Comparison of ENCODE assay signal across 15 cellular contexts in the genomic region with DNA sequence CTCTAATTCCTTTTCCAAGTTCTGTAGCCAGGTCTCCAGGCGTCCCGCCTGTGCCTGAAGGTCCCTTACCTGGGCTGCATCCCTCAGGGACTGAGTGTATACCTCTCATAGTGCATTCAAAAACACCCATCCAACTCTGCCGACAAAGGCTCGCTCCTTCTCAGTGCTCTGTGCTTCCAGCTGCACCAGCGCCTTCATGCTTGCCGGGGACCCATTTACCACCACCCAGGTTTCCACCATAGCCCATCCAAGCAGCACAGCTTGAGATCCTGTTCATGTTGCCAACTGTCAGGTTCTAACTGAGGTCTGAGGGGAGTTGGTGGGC.
"Had no signal": no experiment of that assay in that cellular context is flagged by ENCODE, and none has a peak within 500 bp of the region (broad histone marks: within the 10 kb centered on the region; RNA-seq: fewer than 3 reads in every experiment).

No MANE protein-coding gene starts in this region.

- FAIRE-seq: frontal cortex, keratinocyte had no signal

- H3K9ac ChIP-seq: parathyroid adenoma had no signal

- H3K4me3 ChIP-seq: lung, mucosa of descending colon, tibial artery had no signal

- H3K4me1 ChIP-seq: parathyroid adenoma, testis, tibial artery had no signal

- H3K79me2 ChIP-seq: parathyroid adenoma had no signal

- ATAC-seq: effector memory CD8-positive, alpha-beta T cell; mucosa of descending colon; sciatic nerve; stimulated activated effector memory CD8-positive, alpha-beta T cell treated with anti-CD3 and anti-CD28 coated beads, Interleukin-12 subunit alpha, Interleukin-12 subunit beta, amount 100 ng/mL, for 72 hours; stimulated activated naive CD8-positive, alpha-beta T cell treated with anti-CD3 and anti-CD28 coated beads, Interleukin-15, Interleukin-2, amounts not matched to agents 100 U/mL and 50 U/mL, for 24 hours had no signal

- H3K36me3 ChIP-seq: tibial artery had no signal

- H3K9me3 ChIP-seq: testis, tibial artery had no signal

- DNase-seq: cortex of kidney; effector memory CD8-positive, alpha-beta T cell; naive B cell; stimulated activated CD4-positive, alpha-beta T cell treated with anti-CD3 and anti-CD28 coated beads, Interleukin-2, amount 100 ng/mL, for 24 hours; stimulated activated CD4-positive, alpha-beta T cell treated with anti-CD3 and anti-CD28 coated beads, Interleukin-4, amount 100 ng/mL, for 24 hours; tibial artery had no signal

- H3K27me3 ChIP-seq: testis, tibial artery had no signal

- H2AFZ ChIP-seq: parathyroid adenoma had no signal

- H3K27ac ChIP-seq: parathyroid adenoma, testis, tibial artery had no signal
